In genomic region chr5:71887680-71888079, GRCh38 we compare ENCODE assay signal across 8 cellular contexts.
A peak's percentile ranks its signal among the peaks of the same experiment; 100 is the strongest.
DNase-seq lines count a peak whose midpoint lies in the region; ATAC-seq, FAIRE-seq and TF ChIP-seq lines count a peak whose summit lies in the region.

No MANE protein-coding gene starts in this region.

- no peaks in the 10 kb centered on the region for H3K27me3 ChIP-seq in CD8-positive, alpha-beta T cell (ENCODE audit: insufficient read depth, low read length)
- no peaks in the 10 kb centered on the region for H3K27me3 ChIP-seq in GM12878 (replicated peaks in 1 of 2; ENCODE audit: control insufficient read depth in 2 of 2, insufficient read depth in 2 of 2, low read length in 1 of 2)

- H3K36me3 ChIP-seq in CD8-positive, alpha-beta T cell (ENCODE audit: insufficient read depth, low read length): no peaks in the 10 kb centered on the region
- H3K36me3 ChIP-seq in GM12878 (ENCODE audit: control insufficient read depth in 2 of 2, insufficient read depth in 2 of 2, low read length in 1 of 2): no peaks in the 10 kb centered on the region

- intact Hi-C loops in CD8-positive, alpha-beta T cell (cut with DNase I, micrococcal nuclease): no loop called here
- intact Hi-C loops in GM12878 (cut with micrococcal nuclease; ENCODE audit: unreplicated experiment): no loop called here

- SMC1A ChIA-PET in GM12878 (lab: Charles Lee; ENCODE audit: uncharacterized antibody, unreplicated experiment): interaction anchor here (1.2 kb wide), 1 partner anchor 17 kb away, joined by 5 read pairs; no protein-coding TSS in a partner anchor

- TF ChIP-seq CTCF in CD8-positive, alpha-beta T cell (IDR thresholded peaks at IDR 0.05): no peak
- TF ChIP-seq CTCF in GM12878 (IDR thresholded peaks at IDR 0.05 in 2 of 3, conservative IDR thresholded peaks at IDR 0.05 in 1 of 3; ENCODE audit: control insufficient read depth in 2 of 3, extremely low read depth in 1 of 3, insufficient read depth in 1 of 3, low read depth in 3 of 3, low read length in 3 of 3): no peak

- TF ChIP-seq RAD21 in GM12878 (IDR thresholded peaks at IDR 0.05; ENCODE audit: insufficient read depth, low read depth, low read length): no peak

- 0 out of 2 replicates have a peak, but pooled peaks have one; percentile 24 for TF ChIP-seq POLR2A in GM12878 (IDR thresholded peaks at IDR 0.05; ENCODE audit: low read depth, low read length)

- H4K20me1 ChIP-seq in GM12878 (ENCODE audit: control insufficient read depth, insufficient read depth): no peaks in the 10 kb centered on the region

- no peak overlapping the region for H3K4me3 ChIP-seq in CD8-positive, alpha-beta T cell (ENCODE audit: low read depth, low read length)
- peak overlapping the region; percentile 56; the same call in 1 of the 2 replicates for H3K4me3 ChIP-seq in GM12878

- BruUV-seq in GM12878 (replicated peaks; lab: Mats Ljungman, UMichigan): no TSS peak

- CTCF ChIA-PET in CD8-positive, alpha-beta T cell (lab: Charles Lee): no interaction called here
- CTCF ChIA-PET in GM12878 (lab: Yijun Ruan, JAX): no interaction called here

- in situ Hi-C loops in GM12878 (cut with MboI): no loop called here

- RAD21 ChIA-PET in GM12878 (lab: Charles Lee; ENCODE audit: unreplicated experiment): no interaction called here

- DNase-seq in CD8-positive, alpha-beta T cell: no peak
- DNase-seq in NCI-H460 (ENCODE audit: extremely low read depth, low read depth) (peak; percentile 61), GM12878 (ENCODE audit: low read depth, low spot score) (peak; percentile 75), medulla oblongata (ENCODE audit: extremely low spot score) (peak; percentile 8), NCI-H446 treated with DMSO at 0.1 percent for 48 hours (lab: John Stamatoyannopoulos, UW) (no peak)
- DNase-seq in activated effector memory CD4-positive, alpha-beta T cell treated with anti-CD3 and anti-CD28 coated beads, Interleukin-2, amount 50 U/mL, for 16 hours: no peak

- H3K4me3 Mint-ChIP-seq in CD8-positive, alpha-beta T cell: no peak overlapping the region

- no peaks in the 10 kb centered on the region for H3K9me3 ChIP-seq in CD8-positive, alpha-beta T cell (ENCODE audit: low read length)
- peaks cover 5% of the 10 kb centered on the region; the same call in 2 of the 3 replicates for H3K9me3 ChIP-seq in GM12878 (replicated peaks; ENCODE audit: control insufficient read depth, insufficient read depth, low read length)

- peak overlapping the region; percentile 75 for H2AFZ ChIP-seq in GM12878 (ENCODE audit: control insufficient read depth, low read depth, low read length)

- H3K79me2 ChIP-seq in GM12878 (ENCODE audit: control insufficient read depth, insufficient read depth, low read length): no peaks in the 10 kb centered on the region

- H3K4me2 ChIP-seq in GM12878 (ENCODE audit: control insufficient read depth, insufficient read depth): peak overlapping the region; percentile 17; the same call in 1 of the 2 replicates

- peaks cover 25% of the 10 kb centered on the region for H3K27me3 Mint-ChIP-seq in CD8-positive, alpha-beta T cell (ENCODE audit: low read depth)

- peaks cover 7% of the 10 kb centered on the region for H3K4me1 Mint-ChIP-seq in CD8-positive, alpha-beta T cell (ENCODE audit: low read depth)

- TF ChIP-seq EP300 in GM12878 (IDR thresholded peaks at IDR 0.05; ENCODE audit: borderline replicate concordance in 1 of 2, control insufficient read depth in 1 of 2, low read depth in 2 of 2, low read length in 2 of 2): no peak

- no peak overlapping the region for H3K27ac Mint-ChIP-seq in CD8-positive, alpha-beta T cell

- ATAC-seq in CD8-positive, alpha-beta T cell: peak; percentile 95
- ATAC-seq in GM18861 (IDR thresholded peaks at IDR 0.05; ENCODE audit: unreplicated experiment): peak; percentile 100
- ATAC-seq in HG02943 (IDR thresholded peaks at IDR 0.05; ENCODE audit: low read depth, unreplicated experiment): peak; percentile 92
- ATAC-seq in GM12878: peak; percentile 100

- H3K36me3 Mint-ChIP-seq in CD8-positive, alpha-beta T cell: no peaks in the 10 kb centered on the region

- 39% methylated on average over 2 of the region's 2 CpGs for WGBS in GM12878 (ENCODE audit: insufficient coverage, insufficient replicate concordance, low lambda C conversion rate, missing lambda C conversion rate)

- H3K9me3 Mint-ChIP-seq in CD8-positive, alpha-beta T cell: no peaks in the 10 kb centered on the region

- H3K9ac ChIP-seq in GM12878 (ENCODE audit: control insufficient read depth, insufficient read depth, low read length): no peak overlapping the region

- POLR2A ChIA-PET in CD8-positive, alpha-beta T cell (lab: Charles Lee): no interaction called here
- POLR2A ChIA-PET in GM12878 (lab: Charles Lee): no interaction called here

- H3K4me1 ChIP-seq in CD8-positive, alpha-beta T cell (ENCODE audit: insufficient read depth, low read length): no peaks in the 10 kb centered on the region
- H3K4me1 ChIP-seq in GM12878 (ENCODE audit: control insufficient read depth, insufficient read depth, low read length): no peaks in the 10 kb centered on the region

- H3K27ac ChIP-seq in CD8-positive, alpha-beta T cell (ENCODE audit: low read depth, low read length): no peak overlapping the region
- 0 out of 2 replicates have a peak overlapping the region, but pooled peaks have one; percentile 4 for H3K27ac ChIP-seq in GM12878 (ENCODE audit: control insufficient read depth, insufficient read depth)

- peak; percentile 98 for FAIRE-seq in GM12878 (lab: Jason Lieb, UNC)

TF ChIP-seq in GM12878, 131 proteins besides CTCF, POLR2A, EP300 and RAD21 (continues in another document):
- TF ChIP-seq ATF7 (IDR thresholded peaks at IDR 0.05; ENCODE audit: low read depth) (no peak), MLLT1 (IDR thresholded peaks at IDR 0.05) (no peak), SRF (IDR thresholded peaks at IDR 0.05; ENCODE audit: low read depth in 2 of 2, low read length in 2 of 2) (peak; percentile 16 to 57; a peak in 2 of 4 replicates), RCOR1 (conservative IDR thresholded peaks at IDR 0.05; ENCODE audit: low read depth, low read length) (no peak), PKNOX1 (IDR thresholded peaks at IDR 0.05) (no peak), CREB1 (IDR thresholded peaks at IDR 0.05; ENCODE audit: low read depth) (0 out of 2 replicates have a peak, but pooled peaks have one; percentile 44), SIX5 (IDR thresholded peaks at IDR 0.05; ENCODE audit: low read depth, low read length, severe bottlenecking) (peak; percentile 74), EED (IDR thresholded peaks at IDR 0.05; ENCODE audit: low read depth) (no peak), RAD51 (IDR thresholded peaks at IDR 0.05) (peak; percentile 72), USF2 (IDR thresholded peaks at IDR 0.05; ENCODE audit: borderline replicate concordance, low read depth, low read length) (peak; percentile 58), ATF3 (IDR thresholded peaks at IDR 0.05; ENCODE audit: borderline replicate concordance, extremely low read depth, low read depth, low read length) (0 out of 2 replicates have a peak, but pooled peaks have one; percentile 20), SREBF2 (IDR thresholded peaks at IDR 0.05; ENCODE audit: low read length) (no peak), GATAD2B (conservative IDR thresholded peaks at IDR 0.05; ENCODE audit: low read depth) (no peak), USF1 (IDR thresholded peaks at IDR 0.05; ENCODE audit: borderline replicate concordance, extremely low read length, insufficient read depth, low read depth, low read length) (peak; percentile 50), GABPA (IDR thresholded peaks at IDR 0.05; ENCODE audit: low read depth) (peak; percentile 63; the same call in 1 of the 2 replicates), RUNX3 (IDR thresholded peaks at IDR 0.05; ENCODE audit: low read length) (peak; percentile 42), ZNF207 (IDR thresholded peaks at IDR 0.05; ENCODE audit: borderline replicate concordance) (no peak)

Comparison
In these comparisons a context has a peak if more than half of its experiments do, and no peak if none do; other contexts are left out.
1. DNase-seq: peak in NCI-H460 (single experiment), GM12878 (single experiment) and medulla oblongata (single experiment); none in CD8-positive, alpha-beta T cell (0 of 7), activated effector memory CD4-positive, alpha-beta T cell treated with anti-CD3 and anti-CD28 coated beads, Interleukin-2, amount 50 U/mL, for 16 hours (single experiment) and NCI-H446 treated with DMSO at 0.1 percent for 48 hours (single experiment).
2. Peak in every context shown above with its lines, with median percentiles within 50 percentile points of each other: ATAC-seq.